In genomic region chr11:124769804-124770774, GRCh38 we compare ENCODE assay signal across 15 cellular contexts. TPM values are rescaled to one million over a fixed set of nuclear protein-coding genes. Genes with fewer than 3 reads are reported as not detected.
DNase-seq lines count a peak whose midpoint lies in the region; ATAC-seq, FAIRE-seq and TF ChIP-seq lines count a peak whose summit lies in the region.
"Had no signal": no experiment of that assay in that cellular context is flagged by ENCODE, and none has a peak within 500 bp of the region (broad histone marks: within the 10 kb centered on the region; RNA-seq: fewer than 3 reads in every experiment).

No MANE protein-coding gene starts in this region.

- intact Hi-C loops in activated T-helper 2 cell treated with anti-CD3 and anti-CD28 coated beads, Interferon-gamma antibody, Interleukin-2, Interleukin-4, amounts not matched to agents 10 μg/mL and 5 μg/mL and 100 μg/mL, durations not matched to agents 14 hours and 24 hours and 36 hours (cut with micrococcal nuclease), result no loop called here

- H3K36me3 Mint-ChIP-seq in activated T-helper 2 cell treated with anti-CD3 and anti-CD28 coated beads, Interferon-gamma antibody, Interleukin-2, Interleukin-4, amounts not matched to agents 10 μg/mL and 5 μg/mL and 100 μg/mL, durations not matched to agents 14 hours and 24 hours and 36 hours (ENCODE audit: low read depth), result peaks cover 13% of the 10 kb centered on the region

- no peak overlapping the region for H3K27ac Mint-ChIP-seq in activated T-helper 2 cell treated with anti-CD3 and anti-CD28 coated beads, Interferon-gamma antibody, Interleukin-2, Interleukin-4, amounts not matched to agents 10 μg/mL and 5 μg/mL and 100 μg/mL, durations not matched to agents 14 hours and 24 hours and 36 hours
- H3K27ac Mint-ChIP-seq: dendritic cell treated with granulocyte-macrophage colony-stimulating factor and Interleukin-4, amounts not matched to agents 40 ng/mL and 50 ng/mL, for 4 days; mesothelial cell of epicardium had no signal

- H3K4me1 Mint-ChIP-seq in activated T-helper 2 cell treated with anti-CD3 and anti-CD28 coated beads, Interferon-gamma antibody, Interleukin-2, Interleukin-4, amounts not matched to agents 10 μg/mL and 5 μg/mL and 100 μg/mL, durations not matched to agents 14 hours and 24 hours and 36 hours (ENCODE audit: low read depth), result peaks cover 4% of the 10 kb centered on the region
- H3K4me1 Mint-ChIP-seq: mesothelial cell of epicardium had no signal

- no peak for TF ChIP-seq CTCF in fibroblast of villous mesenchyme (IDR thresholded peaks at IDR 0.05; ENCODE audit: insufficient read depth, low read depth, low read length)

- DNase-seq in AG08396 (ENCODE audit: low spot score) (peak; percentile 9), RCC 7860 (ENCODE audit: low spot score) (peak; percentile 46), fibroblast of villous mesenchyme (ENCODE audit: low read depth) (peak; percentile 54), SKM-1 (lab: John Stamatoyannopoulos, UW; ENCODE audit: unreplicated experiment) (no peak)
- no peak for DNase-seq in activated T-helper 2 cell treated with anti-CD3 and anti-CD28 coated beads, Interferon-gamma antibody, Interleukin-2, Interleukin-4, amounts not matched to agents 10 μg/mL and 5 μg/mL and 100 μg/mL, durations not matched to agents 14 hours and 24 hours and 36 hours (ENCODE audit: low spot score)
- DNase-seq: activated CD4-positive, alpha-beta T cell treated with anti-CD3 and anti-CD28 coated beads for 48 hours; AML-193; hippocampal formation; NCI-H510A; SJCRH30 had no signal

- no peak overlapping the region for H3K4me3 Mint-ChIP-seq in activated T-helper 2 cell treated with anti-CD3 and anti-CD28 coated beads, Interferon-gamma antibody, Interleukin-2, Interleukin-4, amounts not matched to agents 10 μg/mL and 5 μg/mL and 100 μg/mL, durations not matched to agents 14 hours and 24 hours and 36 hours (ENCODE audit: low read depth)
- H3K4me3 Mint-ChIP-seq: dendritic cell treated with granulocyte-macrophage colony-stimulating factor and Interleukin-4, amounts not matched to agents 40 ng/mL and 50 ng/mL, for 4 days; mesothelial cell of epicardium had no signal

- H3K27me3 Mint-ChIP-seq in activated T-helper 2 cell treated with anti-CD3 and anti-CD28 coated beads, Interferon-gamma antibody, Interleukin-2, Interleukin-4, amounts not matched to agents 10 μg/mL and 5 μg/mL and 100 μg/mL, durations not matched to agents 14 hours and 24 hours and 36 hours (ENCODE audit: low read depth), result no peaks in the 10 kb centered on the region
- H3K27me3 Mint-ChIP-seq: dendritic cell treated with granulocyte-macrophage colony-stimulating factor and Interleukin-4, amounts not matched to agents 40 ng/mL and 50 ng/mL, for 4 days had no signal

- no peak overlapping the region for H3K4me3 ChIP-seq in fibroblast of villous mesenchyme (ENCODE audit: low read depth, low read length)
- H3K4me3 ChIP-seq: right atrium auricular region, SJCRH30, upper lobe of right lung had no signal

- no peak for ATAC-seq in HG03442 (IDR thresholded peaks at IDR 0.05; ENCODE audit: unreplicated experiment)

- no peaks in the 10 kb centered on the region for H3K9me3 Mint-ChIP-seq in activated T-helper 2 cell treated with anti-CD3 and anti-CD28 coated beads, Interferon-gamma antibody, Interleukin-2, Interleukin-4, amounts not matched to agents 10 μg/mL and 5 μg/mL and 100 μg/mL, durations not matched to agents 14 hours and 24 hours and 36 hours
- H3K9me3 Mint-ChIP-seq: dendritic cell treated with granulocyte-macrophage colony-stimulating factor and Interleukin-4, amounts not matched to agents 40 ng/mL and 50 ng/mL, for 4 days; mesothelial cell of epicardium had no signal

- no peak for FAIRE-seq in RCC 7860 (lab: Jason Lieb, UNC)

RNA-seq across cellular contexts. Expression of gene ESAM, which starts 8.0 kb away (rescaled TPM):
- 0.43 and 0.97 TPM in 2 replicates for total RNA-seq in fibroblast of villous mesenchyme
- 0.18 and 0.23 TPM in 2 replicates for total RNA-seq in activated T-helper 2 cell treated with anti-CD3 and anti-CD28 coated beads, Interferon-gamma antibody, Interleukin-2, Interleukin-4, amounts not matched to agents 10 μg/mL and 5 μg/mL and 100 μg/mL, durations not matched to agents 14 hours and 24 hours and 36 hours

RNA-seq across cellular contexts. Expression of gene VSIG2, which starts 18.0 kb away (rescaled TPM):
- total RNA-seq in fibroblast of villous mesenchyme, result under 0.01 TPM in 1 of 2 replicates, not detected in the other
- not detected in 2 replicates for total RNA-seq in activated T-helper 2 cell treated with anti-CD3 and anti-CD28 coated beads, Interferon-gamma antibody, Interleukin-2, Interleukin-4, amounts not matched to agents 10 μg/mL and 5 μg/mL and 100 μg/mL, durations not matched to agents 14 hours and 24 hours and 36 hours
- total RNA-seq: SJCRH30 had no signal

RNA-seq across cellular contexts. Expression of gene MSANTD2, which starts 30.1 kb away (rescaled TPM):
- 11.2 and 13.5 TPM in 2 replicates for total RNA-seq in fibroblast of villous mesenchyme
- total RNA-seq in activated T-helper 2 cell treated with anti-CD3 and anti-CD28 coated beads, Interferon-gamma antibody, Interleukin-2, Interleukin-4, amounts not matched to agents 10 μg/mL and 5 μg/mL and 100 μg/mL, durations not matched to agents 14 hours and 24 hours and 36 hours, result 10.5 and 10.8 TPM in 2 replicates

RNA-seq across cellular contexts. Expression of gene NRGN, which starts 30.3 kb away (rescaled TPM):
- total RNA-seq in fibroblast of villous mesenchyme, result 0.43 and 1.6 TPM in 2 replicates
- total RNA-seq in activated T-helper 2 cell treated with anti-CD3 and anti-CD28 coated beads, Interferon-gamma antibody, Interleukin-2, Interleukin-4, amounts not matched to agents 10 μg/mL and 5 μg/mL and 100 μg/mL, durations not matched to agents 14 hours and 24 hours and 36 hours, result 5.0 and 6.7 TPM in 2 replicates

Comparison
In these comparisons a context has a peak if more than half of its experiments do, and no peak if none do; other contexts are left out.
1. DNase-seq: peak in AG08396 (single experiment), RCC 7860 (single experiment) and fibroblast of villous mesenchyme (single experiment); none in activated T-helper 2 cell treated with anti-CD3 and anti-CD28 coated beads, Interferon-gamma antibody, Interleukin-2, Interleukin-4, amounts not matched to agents 10 μg/mL and 5 μg/mL and 100 μg/mL, durations not matched to agents 14 hours and 24 hours and 36 hours (single experiment) and SKM-1 (single experiment).